ENCODE assay signal across 1 cellular context in genomic region chr6:32852018-32852843, GRCh38.
TF ChIP-seq lines count a peak whose summit lies in the region.

No MANE protein-coding gene starts in this region.

TF ChIP-seq in HepG2, 621 proteins besides CTCF, POLR2A, EP300 and RAD21 (continued from another document):
- no peak for TF ChIP-seq ZNF704 (CRISPR knock-in tag; IDR thresholded peaks at IDR 0.05; ENCODE audit: borderline replicate concordance)
- peak; percentile 18; the same call in 1 of the 2 replicates for TF ChIP-seq GABPA (IDR thresholded peaks at IDR 0.05; ENCODE audit: low read depth, low read length)
- peak; percentile 66; the same call in 1 of the 2 replicates for TF ChIP-seq GABPA (CRISPR knock-in tag; IDR thresholded peaks at IDR 0.05; ENCODE audit: low read depth)
- TF ChIP-seq ZBTB33 (CRISPR knock-in tag; IDR thresholded peaks at IDR 0.05): no peak
- no peak for TF ChIP-seq MED8 (CRISPR knock-in tag; IDR thresholded peaks at IDR 0.05; ENCODE audit: insufficient replicate concordance)
- TF ChIP-seq HMG20B (CRISPR knock-in tag; conservative IDR thresholded peaks at IDR 0.05): 0 out of 2 replicates have a peak, but pooled peaks have one; percentile 7
- TF ChIP-seq HNF1A (IDR thresholded peaks at IDR 0.05; ENCODE audit: low read depth): no peak
- no peak for TF ChIP-seq HNF1A (CRISPR knock-in tag; IDR thresholded peaks at IDR 0.05; ENCODE audit: borderline replicate concordance)
- TF ChIP-seq ETV5 (CRISPR knock-in tag; IDR thresholded peaks at IDR 0.05; ENCODE audit: borderline replicate concordance): peak; percentile 57; the same call in 1 of the 2 replicates
- no peak for TF ChIP-seq ARNTL (CRISPR knock-in tag; IDR thresholded peaks at IDR 0.05)
- 0 out of 2 replicates have a peak, but pooled peaks have one; percentile 7 for TF ChIP-seq ZNF44 (CRISPR knock-in tag; IDR thresholded peaks at IDR 0.05)
- no peak for TF ChIP-seq CBFB (CRISPR knock-in tag; IDR thresholded peaks at IDR 0.05)
- TF ChIP-seq RBAK (CRISPR knock-in tag; IDR thresholded peaks at IDR 0.05): no peak
